In the genomic region with DNA sequence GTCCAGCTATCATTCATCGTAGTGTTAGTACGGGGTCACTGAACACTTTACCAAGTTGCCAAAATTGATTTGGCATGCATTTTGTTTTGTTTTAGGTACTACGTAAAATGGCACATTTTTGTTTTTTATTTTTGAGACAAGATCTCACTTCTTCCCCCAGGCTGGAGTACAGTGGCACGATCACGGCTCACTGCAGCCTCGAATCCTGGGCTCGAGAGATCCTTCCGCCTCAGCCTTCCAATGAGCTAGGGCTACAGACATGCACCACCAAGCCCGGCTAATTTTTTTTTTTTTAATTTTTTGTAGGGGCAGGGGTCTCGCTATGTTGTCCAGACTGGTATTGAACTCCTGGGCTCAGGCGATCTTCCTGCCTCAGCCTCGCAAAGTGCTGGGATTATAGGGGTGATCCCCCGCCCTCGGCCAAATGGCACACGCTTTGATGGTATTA, we compare ENCODE assay signal across 8 cellular contexts. TPM values are rescaled to one million over a fixed set of nuclear protein-coding genes. Genes with fewer than 3 reads are reported as not detected.
A peak's percentile ranks its signal among the peaks of the same experiment; 100 is the strongest.
DNase-seq lines count a peak whose midpoint lies in the region; ATAC-seq and TF ChIP-seq lines count a peak whose summit lies in the region.

No MANE protein-coding gene starts in this region.

- in situ Hi-C loops in brain microvascular endothelial cell (cut with HindIII; ENCODE audit: low pct_ligation_motif_present, low sequenced_read_pairs) = no loop called here

- ATAC-seq in lung (ENCODE audit: insufficient read depth, low FRiP score) (no peak), GM18519 (IDR thresholded peaks at IDR 0.05; ENCODE audit: low FRiP score, unreplicated experiment) (no peak)

- peak overlapping the region; percentile 75 for H3K4me2 ChIP-seq in DOHH2 (ENCODE audit: low read length)

- WGBS in lung, 2 donors = 31 to 39% methylated on average over 15 of the region's 15 CpGs
- 21% methylated on average over 15 of the region's 15 CpGs for WGBS in urinary bladder

- H3F3A ChIP-seq in DOHH2 (ENCODE audit: control insufficient read depth, insufficient read depth) = peaks cover 6% of the 10 kb centered on the region; the same call in 1 of the 2 replicates

- peak overlapping the region; percentile 88 for H3K4me3 ChIP-seq in DOHH2 (ENCODE audit: low read length)
- H3K4me3 ChIP-seq in brain microvascular endothelial cell (ENCODE audit: low read depth, low read length) = peak overlapping the region; percentile 75
- H3K4me3 ChIP-seq in lung = peak overlapping the region; percentile 72
- H3K4me3 ChIP-seq in urinary bladder (ENCODE audit: low read depth, low read length) = peak overlapping the region; percentile 57

- H3K27me3 ChIP-seq in DOHH2 (ENCODE audit: control insufficient read depth, low read length) (no peaks in the 10 kb centered on the region), brain microvascular endothelial cell (replicated peaks) (no peaks in the 10 kb centered on the region), lung (ENCODE audit: control insufficient read depth, insufficient read depth) (no peaks in the 10 kb centered on the region)

- DNase-seq in NCI-H1694 (lab: John Stamatoyannopoulos, UW) = peak; percentile 28
- DNase-seq in brain microvascular endothelial cell = no peak
- DNase-seq in lung (ENCODE audit: low spot score) = no peak
- DNase-seq in iPS-NIHi11 (ENCODE audit: low spot score) = no peak
- no peak for DNase-seq in GM03348 (ENCODE audit: low spot score)

- no peaks in the 10 kb centered on the region for H4K20me1 ChIP-seq in DOHH2 (ENCODE audit: control insufficient read depth, insufficient read depth, low read depth, low read length)

- peaks cover 36% of the 10 kb centered on the region for H3K79me2 ChIP-seq in DOHH2 (ENCODE audit: control insufficient read depth, low read length)

- TF ChIP-seq CTCF in DOHH2 (IDR thresholded peaks at IDR 0.05; ENCODE audit: low read depth, low read length, poor library complexity, severe bottlenecking) (no peak), brain microvascular endothelial cell (IDR thresholded peaks at IDR 0.05; ENCODE audit: low read depth, low read length, missing control alignments) (no peak), lung (IDR thresholded peaks at IDR 0.05; ENCODE audit: control extremely low read depth, extremely low read depth) (no peak)

- H3K4me1 ChIP-seq in DOHH2 (ENCODE audit: control insufficient read depth, low read length) (peaks cover 39% of the 10 kb centered on the region), lung (ENCODE audit: control insufficient read depth in 2 of 2, insufficient read depth in 2 of 2, low read length in 2 of 2) (peaks cover 0 to 1% of the 10 kb centered on the region in 2 donors), urinary bladder (ENCODE audit: insufficient read depth) (peaks cover 2% of the 10 kb centered on the region)

- H3K27ac ChIP-seq in DOHH2 (ENCODE audit: low read depth, low read length) (peak overlapping the region; percentile 87), brain microvascular endothelial cell (peak overlapping the region; percentile 68), lung (ENCODE audit: low read depth in 1 of 2, low read length in 1 of 2) (peak overlapping the region; percentile 86 to 93), urinary bladder (ENCODE audit: low read depth) (no peak overlapping the region)

- H3K36me3 ChIP-seq in DOHH2 (ENCODE audit: control insufficient read depth, low read length) (peaks cover 40% of the 10 kb centered on the region), brain microvascular endothelial cell (replicated peaks) (peaks cover 4% of the 10 kb centered on the region), lung (ENCODE audit: control insufficient read depth in 2 of 2, insufficient read depth in 2 of 2, low read length in 2 of 2) (peaks cover 1 to 7% of the 10 kb centered on the region in 2 donors), urinary bladder (ENCODE audit: insufficient read depth) (no peaks in the 10 kb centered on the region)

- no peaks in the 10 kb centered on the region for H3K9me2 ChIP-seq in DOHH2 (replicated peaks; ENCODE audit: control insufficient read depth, low read length)

- H3K9me3 ChIP-seq in DOHH2 (ENCODE audit: control insufficient read depth, insufficient read depth, low read length) = no peaks in the 10 kb centered on the region
- no peaks in the 10 kb centered on the region for H3K9me3 ChIP-seq in lung (ENCODE audit: control insufficient read depth in 2 of 2, insufficient read depth in 1 of 2, low read length in 1 of 2)

RNA-seq across cellular contexts. Expression of a gene that starts 0.8 kb away (rescaled TPM):
- total RNA-seq in lung = 10 to 100 TPM; 20.5 to 46.3 TPM
- 1 to 10 TPM; 6.1 to 9.2 TPM for polyA plus RNA-seq in lung
- total RNA-seq in urinary bladder = 53.4 TPM
- 7.5 TPM for polyA plus RNA-seq in urinary bladder
